16 cellular contexts compared by ENCODE assay signal in the genomic region with DNA sequence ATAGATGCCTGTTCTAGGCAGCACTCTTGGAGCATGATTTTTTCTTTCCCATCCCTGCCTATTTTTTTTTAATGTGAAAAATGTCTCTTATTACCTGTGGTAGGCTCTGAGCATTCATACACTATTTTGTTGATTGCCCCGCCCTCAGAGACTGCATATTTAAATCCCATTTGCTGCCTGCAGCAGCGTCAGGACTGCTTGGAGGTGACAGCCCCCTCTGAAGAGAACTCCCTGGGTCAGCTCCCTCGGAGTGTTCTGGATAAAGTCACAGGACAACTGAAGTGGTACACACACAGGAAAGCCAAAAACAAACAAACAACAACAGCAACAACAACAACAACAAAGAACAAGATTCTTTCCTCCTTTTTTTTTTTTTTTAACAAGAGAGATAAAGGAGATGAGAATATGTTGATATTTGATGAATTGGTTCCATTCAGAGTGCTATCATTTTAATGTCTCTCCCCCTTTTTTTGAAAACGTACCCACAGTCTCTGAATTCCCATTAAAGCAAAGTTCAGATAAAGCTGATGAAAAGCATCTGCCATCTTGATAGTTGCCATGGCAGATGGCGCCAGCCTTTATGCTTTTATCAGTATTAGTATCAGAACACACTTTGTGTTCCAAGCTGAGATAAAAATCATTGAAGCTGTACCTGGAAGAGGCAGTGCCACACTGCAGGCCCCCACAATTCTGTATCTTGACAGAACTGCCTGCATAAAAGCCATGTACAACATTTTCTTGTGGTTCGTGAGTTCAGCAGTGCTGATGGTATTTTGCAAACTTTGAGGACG.
"Had no signal": no experiment of that assay in that cellular context is flagged by ENCODE, and none has a peak within 500 bp of the region (broad histone marks: within the 10 kb centered on the region; RNA-seq: fewer than 3 reads in every experiment).

No MANE protein-coding gene starts in this region.

- H3K36me3 ChIP-seq: breast epithelium, gastrocnemius medialis, heart left ventricle, left lung, upper lobe of right lung had no signal

- H3K4me1 ChIP-seq: breast epithelium, gastrocnemius medialis, left lung, upper lobe of right lung had no signal

- H3K9me3 ChIP-seq: breast epithelium, gastrocnemius medialis, heart left ventricle, left lung, upper lobe of right lung had no signal

- H3K27ac ChIP-seq: breast epithelium, gastrocnemius medialis, heart left ventricle, left lung, upper lobe of right lung had no signal

- DNase-seq: activated CD4-positive, alpha-beta T cell treated with anti-CD3 and anti-CD28 coated beads, Interleukin-2, amount 10 ng/mL, durations not matched to agents 24 days and 14 days; activated CD4-positive, CD25-positive, alpha-beta regulatory T cell; activated CD8-positive, alpha-beta memory T cell treated with anti-CD3 and anti-CD28 coated beads, Interleukin-2, amount 50 U/mL, for 4 hours; activated naive CD4-positive, alpha-beta T cell treated with anti-CD3 and anti-CD28 coated beads, Interleukin-2, amount 10 ng/mL, durations not matched to agents 7 days and 5 days; activated T-cell treated with anti-CD3 and anti-CD28 coated beads, Interleukin-2, amount 50 U/mL, for 4 hours; aorta; effector CD4-positive, alpha-beta T cell; gastrocnemius medialis; left lung; stimulated activated CD4-positive, alpha-beta T cell treated with anti-CD3 and anti-CD28 coated beads, Interleukin-12 subunit alpha, Interleukin-12 subunit beta, amount 100 ng/mL, for 4 hours; stimulated activated CD4-positive, alpha-beta T cell treated with anti-CD3 and anti-CD28 coated beads, Interleukin-1b, Interleukin-23, amount 100 ng/mL, for 48 hours; stimulated activated CD8-positive, alpha-beta memory T cell treated with anti-CD3 and anti-CD28 coated beads, Interleukin-4, amount 100 ng/mL, for 48 hours; stimulated activated naive CD4-positive, alpha-beta T cell; upper lobe of right lung had no signal

- H3K27me3 ChIP-seq: breast epithelium, gastrocnemius medialis, heart left ventricle, left lung, upper lobe of right lung had no signal

- H3K4me3 ChIP-seq: breast epithelium, gastrocnemius medialis, heart left ventricle, left lung, upper lobe of right lung had no signal
